29 cellular contexts compared by ENCODE assay signal in the genomic region with DNA sequence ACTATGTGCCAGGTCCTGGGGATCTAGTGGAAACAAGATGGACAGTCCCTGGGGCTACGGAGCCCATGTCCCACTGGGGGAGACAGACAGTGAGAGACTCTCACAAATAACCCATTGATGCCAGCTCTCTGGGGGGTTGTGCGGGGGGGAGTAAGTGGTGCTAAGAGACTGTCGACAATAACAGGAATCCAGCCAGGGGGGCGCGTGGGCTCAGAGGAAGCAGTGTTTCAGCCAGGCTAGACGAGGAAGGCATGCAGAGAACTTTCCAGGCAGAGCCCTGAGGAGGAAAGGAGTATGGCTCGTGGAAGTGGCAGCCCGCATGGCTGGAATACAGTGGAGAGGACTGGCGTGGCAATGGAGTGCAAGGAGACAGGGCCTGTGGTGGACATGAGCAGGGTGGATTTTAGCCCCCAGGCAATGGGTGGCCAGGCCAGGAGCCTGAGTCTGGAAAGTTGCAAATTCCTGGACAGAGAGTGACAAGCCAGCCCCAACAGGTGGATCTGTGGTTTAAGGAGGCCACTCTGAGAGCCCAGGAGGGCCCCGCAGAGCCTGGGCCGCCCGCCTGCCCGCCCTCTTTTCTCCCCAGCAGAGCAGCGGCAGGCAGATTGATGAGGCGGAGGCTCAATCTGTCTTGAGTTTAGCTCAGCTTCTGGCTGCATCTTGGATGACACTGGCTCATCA. TPM values are rescaled to one million over a fixed set of nuclear protein-coding genes. Genes with fewer than 3 reads are reported as not detected.
A peak's percentile ranks its signal among the peaks of the same experiment; 100 is the strongest.
DNase-seq lines count a peak whose midpoint lies in the region; ATAC-seq and TF ChIP-seq lines count a peak whose summit lies in the region.
"Had no signal": no experiment of that assay in that cellular context is flagged by ENCODE, and none has a peak within 500 bp of the region (broad histone marks: within the 10 kb centered on the region; RNA-seq: fewer than 3 reads in every experiment).

No MANE protein-coding gene starts in this region.

- no peak overlapping the region for H4K8ac ChIP-seq in trophoblast cell (ENCODE audit: low read depth, low read length)

- H3K9me3 ChIP-seq in Caco-2 (no peaks in the 10 kb centered on the region), trophoblast cell (ENCODE audit: insufficient read depth, low read depth, low read length) (no peaks in the 10 kb centered on the region)
- H3K9me3 ChIP-seq: heart right ventricle, spleen, testis had no signal

- H3K4me2 ChIP-seq in trophoblast cell (ENCODE audit: low read length), result no peak overlapping the region

- no peaks in the 10 kb centered on the region for H3K27me3 ChIP-seq in Caco-2 (replicated peaks; ENCODE audit: control insufficient read depth, insufficient read depth, low read length)
- no peaks in the 10 kb centered on the region for H3K27me3 ChIP-seq in trophoblast cell (ENCODE audit: insufficient read depth, low read length)
- H3K27me3 ChIP-seq: testis had no signal

- no peak overlapping the region for H3K27ac ChIP-seq in trophoblast cell (ENCODE audit: low read depth, low read length)
- H3K27ac ChIP-seq: heart right ventricle, SK-N-MC, spleen, testis, VCaP had no signal

- H3K36me3 ChIP-seq in Caco-2 (ENCODE audit: control insufficient read depth, insufficient read depth, low read length) (no peaks in the 10 kb centered on the region), trophoblast cell (ENCODE audit: control insufficient read depth in 1 of 2, insufficient read depth in 2 of 2, low read length in 2 of 2) (no peaks in the 10 kb centered on the region)
- H3K36me3 ChIP-seq: heart right ventricle, spleen had no signal

- no peak overlapping the region for H2BK12ac ChIP-seq in trophoblast cell (ENCODE audit: low read length)

- no peak overlapping the region for H2AK5ac ChIP-seq in trophoblast cell (ENCODE audit: low read length)

- no peak overlapping the region for H3K23ac ChIP-seq in trophoblast cell (ENCODE audit: low read length)

- H3K14ac ChIP-seq in trophoblast cell (ENCODE audit: low read length), result no peak overlapping the region

- no peak for TF ChIP-seq CTCF in Caco-2 (IDR thresholded peaks at IDR 0.05; ENCODE audit: insufficient read depth in 1 of 2, low read depth in 1 of 2, low read length in 1 of 2, severe bottlenecking in 1 of 2, unreplicated experiment in 1 of 2)

- no peaks in the 10 kb centered on the region for H3K79me2 ChIP-seq in trophoblast cell (ENCODE audit: control insufficient read depth, insufficient read depth, low read length, poor library complexity)

- H3K27ac Mint-ChIP-seq in Caco-2 (ENCODE audit: unreplicated experiment), result peak overlapping the region; percentile 86
- H3K27ac Mint-ChIP-seq: activated naive CD4-positive, alpha-beta T cell treated with anti-CD3 and anti-CD28 coated beads, Interleukin-2, amount 50 U/mL, for 24 hours; memory B cell; stimulated activated memory B cell treated with anti-CD40 and anti-IgM and Interleukin-4, amounts not matched to agents 10 μg/mL and 1 μg/mL and 100 μg/mL, for 72 hours; T-helper 2 cell treated with Interferon-gamma antibody and Interleukin-4, amounts not matched to agents 5 μg/mL and 100 μg/mL, for 36 hours had no signal

- no peak overlapping the region for H3K4ac ChIP-seq in trophoblast cell (ENCODE audit: low read depth, low read length)

- H3K9ac ChIP-seq in trophoblast cell (ENCODE audit: low read length), result no peak overlapping the region

- H2AFZ ChIP-seq in trophoblast cell (ENCODE audit: insufficient read depth, low read length, poor library complexity), result no peak overlapping the region

- H3K4me3 Mint-ChIP-seq in Caco-2 (ENCODE audit: unreplicated experiment), result peak overlapping the region; percentile 30
- H3K4me3 Mint-ChIP-seq: activated naive CD4-positive, alpha-beta T cell treated with anti-CD3 and anti-CD28 coated beads, Interleukin-2, amount 50 U/mL, for 24 hours; CD4-positive, alpha-beta memory T cell; central memory CD8-positive, alpha-beta T cell; memory B cell; stimulated activated memory B cell treated with anti-CD40 and anti-IgM and Interleukin-4, amounts not matched to agents 10 μg/mL and 1 μg/mL and 100 μg/mL, for 72 hours; T-helper 2 cell treated with Interferon-gamma antibody and Interleukin-4, amounts not matched to agents 5 μg/mL and 100 μg/mL, for 36 hours had no signal

- H2BK5ac ChIP-seq in trophoblast cell (ENCODE audit: low read depth, low read length, poor library complexity), result no peak overlapping the region

- H3K18ac ChIP-seq in trophoblast cell (ENCODE audit: low read length), result no peak overlapping the region

- whole genome bisulfite sequencing in trophoblast cell (ENCODE audit: extremely low coverage, insufficient coverage, insufficient read length), result no CpG with 5 or more reads among the region's 15 CpGs

- H3K9me3 Mint-ChIP-seq in Caco-2 (ENCODE audit: unreplicated experiment), result no peaks in the 10 kb centered on the region
- H3K9me3 Mint-ChIP-seq: activated naive CD4-positive, alpha-beta T cell treated with anti-CD3 and anti-CD28 coated beads, Interleukin-2, amount 50 U/mL, for 24 hours; CD4-positive, alpha-beta memory T cell; central memory CD8-positive, alpha-beta T cell; memory B cell; stimulated activated memory B cell treated with anti-CD40 and anti-IgM and Interleukin-4, amounts not matched to agents 10 μg/mL and 1 μg/mL and 100 μg/mL, for 72 hours; T-helper 2 cell treated with Interferon-gamma antibody and Interleukin-4, amounts not matched to agents 5 μg/mL and 100 μg/mL, for 36 hours had no signal

- H3K4me3 ChIP-seq in Caco-2 (ENCODE audit: low read depth, low read length), result no peak overlapping the region
- no peak overlapping the region for H3K4me3 ChIP-seq in trophoblast cell (ENCODE audit: low read depth, low read length)
- H3K4me3 ChIP-seq: heart right ventricle, SK-N-MC, spleen, testis had no signal

- intact Hi-C loops in Caco-2 (cut with micrococcal nuclease; ENCODE audit: unreplicated experiment), result loop anchor here (10.0 kb wide), 1 partner anchor 216 kb away; a partner anchor contains a TSS

- POLR2A ChIA-PET in Caco-2 (lab: Charles Lee), result no interaction called here

- no peak overlapping the region for H2BK120ac ChIP-seq in trophoblast cell (ENCODE audit: insufficient read depth, low read length, poor library complexity)

- H4K12ac ChIP-seq in trophoblast cell (ENCODE audit: low read depth, low read length), result no peak overlapping the region

- no peak for DNase-seq in Caco-2
- peak; percentile 23 for DNase-seq in NCI-H2171 (lab: John Stamatoyannopoulos, UW)
- DNase-seq in foreskin melanocyte, result peak; percentile 60
- DNase-seq in trophoblast cell, result peak; percentile 77 to 80
- no peak for DNase-seq in NCI-H1092 treated with DMSO at 0.1 percent for 48 hours (lab: John Stamatoyannopoulos, UW)
- no peak for DNase-seq in NCI-H128 (lab: John Stamatoyannopoulos, UW; ENCODE audit: unreplicated experiment)
- DNase-seq: activated CD4-positive, alpha-beta T cell treated with anti-CD3 and anti-CD28 coated beads, Interleukin-2, amount 50 U/mL, for 1 hour; aorta; CD4-positive, alpha-beta memory T cell; DMS153; GDM1; heart right ventricle; Karpas-422; MV-4-11; NCI-H1694; NCI-H2227 treated with DMSO at 0.1 percent for 48 hours; NCI-H748 treated with DMSO at 0.1 percent for 48 hours; retina; spleen; stimulated activated CD4-positive, alpha-beta T cell treated with anti-CD3 and anti-CD28 coated beads, Interleukin-4, amount 100 ng/mL, for 1 hour; testis had no signal

- H3K79me1 ChIP-seq in trophoblast cell (ENCODE audit: low read length), result peaks cover 5% of the 10 kb centered on the region

- ATAC-seq in GM18873 (IDR thresholded peaks at IDR 0.05; ENCODE audit: low FRiP score, unreplicated experiment), result no peak
- ATAC-seq: heart right ventricle; stimulated activated memory B cell treated with anti-CD40 and anti-IgM and Interleukin-4, amounts not matched to agents 10 μg/mL and 1 μg/mL and 100 μg/mL, for 72 hours had no signal

- H3K27me3 Mint-ChIP-seq in Caco-2 (ENCODE audit: insufficient read depth, unreplicated experiment), result no peaks in the 10 kb centered on the region
- H3K27me3 Mint-ChIP-seq: activated naive CD4-positive, alpha-beta T cell treated with anti-CD3 and anti-CD28 coated beads, Interleukin-2, amount 50 U/mL, for 24 hours; CD4-positive, alpha-beta memory T cell had no signal

- peaks cover 15% of the 10 kb centered on the region for H3K36me3 Mint-ChIP-seq in Caco-2 (ENCODE audit: insufficient read depth, unreplicated experiment)
- H3K36me3 Mint-ChIP-seq: activated naive CD4-positive, alpha-beta T cell treated with anti-CD3 and anti-CD28 coated beads, Interleukin-2, amount 50 U/mL, for 24 hours; CD4-positive, alpha-beta memory T cell; memory B cell; stimulated activated memory B cell treated with anti-CD40 and anti-IgM and Interleukin-4, amounts not matched to agents 10 μg/mL and 1 μg/mL and 100 μg/mL, for 72 hours had no signal

- no TSS peak for BruUV-seq in Caco-2 (replicated peaks; lab: Mats Ljungman, UMichigan)

- CTCF ChIA-PET in Caco-2 (lab: Charles Lee), result interaction anchor here (0.7 kb wide), 1 partner anchor 13 kb away, joined by 7 read pairs; no protein-coding TSS in a partner anchor

- peaks cover 58% of the 10 kb centered on the region for H3K4me1 ChIP-seq in Caco-2
- H3K4me1 ChIP-seq in trophoblast cell (ENCODE audit: control insufficient read depth in 1 of 2, insufficient read depth in 2 of 2, low read length in 2 of 2), result peaks cover 42 to 43% of the 10 kb centered on the region in 2 experiments
- H3K4me1 ChIP-seq: testis had no signal

- no peak overlapping the region for H4K91ac ChIP-seq in trophoblast cell (ENCODE audit: low read depth, low read length)

- H3K4me1 Mint-ChIP-seq in Caco-2 (ENCODE audit: low read depth, unreplicated experiment), result peaks cover 53% of the 10 kb centered on the region

RNA-seq across cellular contexts. Expression of a gene that starts 40.0 kb away (rescaled TPM):
- 81.7 and 82.7 TPM in 2 replicates for total RNA-seq in Caco-2 (2022)
- 13.8 and 14.7 TPM in 2 replicates for polyA plus RNA-seq in trophoblast cell (2013)

Comparison
In these comparisons a context has a peak if more than half of its experiments do, and no peak if none do; other contexts are left out.
1. DNase-seq: peak in NCI-H2171 (single experiment), foreskin melanocyte (single experiment) and trophoblast cell (2 of 2); none in Caco-2 (0 of 2), NCI-H1092 treated with DMSO at 0.1 percent for 48 hours (single experiment) and NCI-H128 (single experiment).